In genomic region chr2:230430957-230431635, GRCh38 we compare ENCODE assay signal across 16 cellular contexts. TPM values are rescaled to one million over a fixed set of nuclear protein-coding genes. Genes with fewer than 3 reads are reported as not detected.
DNase-seq lines count a peak whose midpoint lies in the region; ATAC-seq lines count a peak whose summit lies in the region.
"Had no signal": no experiment of that assay in that cellular context is flagged by ENCODE, and none has a peak within 500 bp of the region (broad histone marks: within the 10 kb centered on the region; RNA-seq: fewer than 3 reads in every experiment).

No MANE protein-coding gene starts in this region.

- H3K36me3 Mint-ChIP-seq in activated T-cell treated with anti-CD3 and anti-CD28 coated beads, Interleukin-2, amount 50 U/mL, for 4 hours (ENCODE audit: insufficient read depth): peaks cover 51% of the 10 kb centered on the region
- H3K36me3 Mint-ChIP-seq in stimulated activated effector memory CD8-positive, alpha-beta T cell treated with anti-CD3 and anti-CD28 coated beads, Interleukin-12 subunit alpha, Interleukin-12 subunit beta, amount 100 ng/mL, for 72 hours: peaks cover 50% of the 10 kb centered on the region

- no peak for DNase-seq in activated T-cell treated with anti-CD3 and anti-CD28 coated beads, Interleukin-2, amount 50 U/mL, for 4 hours
- no peak for DNase-seq in activated T-cell treated with anti-CD3 and anti-CD28 coated beads, Interleukin-2, amount 50 U/mL, for 48 hours
- DNase-seq in central memory CD4-positive, alpha-beta T cell: peak; percentile 31
- no peak for DNase-seq in stimulated activated effector memory CD8-positive, alpha-beta T cell treated with anti-CD3 and anti-CD28 coated beads, Interleukin-12 subunit alpha, Interleukin-12 subunit beta, amount 100 ng/mL, for 72 hours (ENCODE audit: low spot score in 2 of 2)
- DNase-seq in HPDE6-E6E7 (ENCODE audit: extremely low spot score) (no peak), LoVo (ENCODE audit: low spot score) (no peak)
- DNase-seq: activated CD4-positive, alpha-beta T cell treated with anti-CD3 and anti-CD28 coated beads, Interleukin-2, amount 50 U/mL, for 48 hours; foreskin keratinocyte; IMR-90; NCI-H1105 treated with DMSO at 0.1 percent for 48 hours; stimulated activated CD4-positive, alpha-beta T cell treated with anti-CD3 and anti-CD28 coated beads, Interleukin-4, amount 100 ng/mL, for 1 hour; T1000 had no signal

- H3K27ac Mint-ChIP-seq in stimulated activated effector memory CD8-positive, alpha-beta T cell treated with anti-CD3 and anti-CD28 coated beads, Interleukin-12 subunit alpha, Interleukin-12 subunit beta, amount 100 ng/mL, for 72 hours: peak overlapping the region; percentile 77
- H3K27ac Mint-ChIP-seq: type B pancreatic cell had no signal

- H3K4me1 Mint-ChIP-seq in activated T-cell treated with anti-CD3 and anti-CD28 coated beads, Interleukin-2, amount 50 U/mL, for 4 hours (ENCODE audit: low read depth): peaks cover 67% of the 10 kb centered on the region
- H3K4me1 Mint-ChIP-seq in stimulated activated effector memory CD8-positive, alpha-beta T cell treated with anti-CD3 and anti-CD28 coated beads, Interleukin-12 subunit alpha, Interleukin-12 subunit beta, amount 100 ng/mL, for 72 hours: peaks cover 67% of the 10 kb centered on the region

- ATAC-seq in activated T-cell treated with anti-CD3 and anti-CD28 coated beads, Interleukin-2, amount 50 U/mL, for 4 hours: peak; percentile 51 to 58
- peak; percentile 43 for ATAC-seq in HG02759 (IDR thresholded peaks at IDR 0.05; ENCODE audit: unreplicated experiment)
- peak; percentile 63 for ATAC-seq in stimulated activated effector memory CD8-positive, alpha-beta T cell treated with anti-CD3 and anti-CD28 coated beads, Interleukin-12 subunit alpha, Interleukin-12 subunit beta, amount 100 ng/mL, for 72 hours
- ATAC-seq in HG03045 (IDR thresholded peaks at IDR 0.05; ENCODE audit: unreplicated experiment): no peak
- ATAC-seq: foreskin keratinocyte, Right ventricle myocardium inferior had no signal

- H3K27me3 Mint-ChIP-seq in activated T-cell treated with anti-CD3 and anti-CD28 coated beads, Interleukin-2, amount 50 U/mL, for 4 hours (ENCODE audit: low read depth): no peaks in the 10 kb centered on the region
- H3K27me3 Mint-ChIP-seq: type B pancreatic cell had no signal

- peaks cover 4% of the 10 kb centered on the region for H3K9me3 Mint-ChIP-seq in activated T-cell treated with anti-CD3 and anti-CD28 coated beads, Interleukin-2, amount 50 U/mL, for 4 hours
- H3K9me3 Mint-ChIP-seq in stimulated activated effector memory CD8-positive, alpha-beta T cell treated with anti-CD3 and anti-CD28 coated beads, Interleukin-12 subunit alpha, Interleukin-12 subunit beta, amount 100 ng/mL, for 72 hours: peaks cover 8% of the 10 kb centered on the region

- H3K4me3 Mint-ChIP-seq in activated T-cell treated with anti-CD3 and anti-CD28 coated beads, Interleukin-2, amount 50 U/mL, for 4 hours: peak overlapping the region; percentile 15
- peak overlapping the region; percentile 23 for H3K4me3 Mint-ChIP-seq in stimulated activated effector memory CD8-positive, alpha-beta T cell treated with anti-CD3 and anti-CD28 coated beads, Interleukin-12 subunit alpha, Interleukin-12 subunit beta, amount 100 ng/mL, for 72 hours
- H3K4me3 Mint-ChIP-seq: type B pancreatic cell had no signal

RNA-seq across cellular contexts. Expression of gene SP100, which starts 15.1 kb away (rescaled TPM):
- 10 to 100 TPM; 50.7 to 69.7 (median 54.9) TPM for total RNA-seq in activated T-cell treated with anti-CD3 and anti-CD28 coated beads, Interleukin-2, amount 50 U/mL, for 4 hours
